ENCODE assay signal across 2 cellular contexts in genomic region chr2:135985826-135986393, GRCh38.
TF ChIP-seq lines count a peak whose summit lies in the region.

No MANE protein-coding gene starts in this region.

TF ChIP-seq in SK-N-SH, 30 proteins besides CTCF, POLR2A, EP300 and RAD21:
- TF ChIP-seq ZBTB33 (IDR thresholded peaks at IDR 0.05; ENCODE audit: borderline replicate concordance, low read depth): no peak

TF ChIP-seq in HepG2, 621 proteins besides CTCF, POLR2A, EP300 and RAD21 (continued from another document and continues in another):
- peak; percentile 25; the same call in 1 of the 2 replicates for TF ChIP-seq ZBTB2 (CRISPR knock-in tag; IDR thresholded peaks at IDR 0.05; ENCODE audit: low read depth)
- TF ChIP-seq FUBP1 (CRISPR knock-in tag; IDR thresholded peaks at IDR 0.05; ENCODE audit: borderline replicate concordance): no peak
- TF ChIP-seq ZNF382 (CRISPR knock-in tag; IDR thresholded peaks at IDR 0.05; ENCODE audit: borderline replicate concordance): no peak
- no peak for TF ChIP-seq NFIB (CRISPR knock-in tag; IDR thresholded peaks at IDR 0.05; ENCODE audit: borderline replicate concordance)
- 0 out of 4 replicates have a peak, but pooled peaks of 1 of the 2 experiments have one; percentile 2 for TF ChIP-seq MAFK (conservative IDR thresholded peaks at IDR 0.05 in 1 of 2, IDR thresholded peaks at IDR 0.05 in 1 of 2; ENCODE audit: low read length in 2 of 2)
- no peak for TF ChIP-seq KLF6 (CRISPR knock-in tag; IDR thresholded peaks at IDR 0.05)
- TF ChIP-seq HOXA7 (CRISPR knock-in tag; IDR thresholded peaks at IDR 0.05): peak; percentile 84
- TF ChIP-seq ZNF337 (CRISPR knock-in tag; IDR thresholded peaks at IDR 0.05; ENCODE audit: borderline replicate concordance, low read depth): 0 out of 2 replicates have a peak, but pooled peaks have one; percentile 27
- TF ChIP-seq SRSF9 (IDR thresholded peaks at IDR 0.05; ENCODE audit: borderline replicate concordance, insufficient read depth, low read depth, low read length, poor library complexity, severe bottlenecking): no peak
- no peak for TF ChIP-seq ZNF607 (CRISPR knock-in tag; IDR thresholded peaks at IDR 0.05; ENCODE audit: borderline replicate concordance)
- TF ChIP-seq ZNF687 (CRISPR knock-in tag; IDR thresholded peaks at IDR 0.05): peak; percentile 67
- peak; percentile 43; the same call in 1 of the 2 replicates for TF ChIP-seq IRF1 (CRISPR knock-in tag; IDR thresholded peaks at IDR 0.05; ENCODE audit: low read depth)
- no peak for TF ChIP-seq MTF2 (CRISPR knock-in tag; IDR thresholded peaks at IDR 0.05; ENCODE audit: borderline replicate concordance)
- TF ChIP-seq CREBL2 (CRISPR knock-in tag; IDR thresholded peaks at IDR 0.05; ENCODE audit: borderline replicate concordance): no peak
- no peak for TF ChIP-seq ZFP41 (CRISPR knock-in tag; IDR thresholded peaks at IDR 0.05; ENCODE audit: borderline replicate concordance)
- TF ChIP-seq TRAFD1 (CRISPR knock-in tag; IDR thresholded peaks at IDR 0.05; ENCODE audit: borderline replicate concordance): no peak
- TF ChIP-seq ZNF3 (CRISPR knock-in tag; IDR thresholded peaks at IDR 0.05): no peak; the same call in 1 of the 2 replicates
- TF ChIP-seq ZNF180 (CRISPR knock-in tag; IDR thresholded peaks at IDR 0.05; ENCODE audit: borderline replicate concordance, low read depth): 0 out of 2 replicates have a peak, but pooled peaks have one; percentile 0
- TF ChIP-seq SNAI1 (CRISPR knock-in tag; IDR thresholded peaks at IDR 0.05; ENCODE audit: borderline replicate concordance): 0 out of 2 replicates have a peak, but pooled peaks have one; percentile 1
- TF ChIP-seq MBNL3 (CRISPR knock-in tag; conservative IDR thresholded peaks at IDR 0.05): no peak
- TF ChIP-seq ZNF251 (CRISPR knock-in tag; IDR thresholded peaks at IDR 0.05): no peak
- peak; percentile 49 for TF ChIP-seq PRPF4 (IDR thresholded peaks at IDR 0.05; ENCODE audit: low read depth, low read length, poor library complexity, severe bottlenecking)
- TF ChIP-seq ZNF605 (CRISPR knock-in tag; IDR thresholded peaks at IDR 0.05): peak; percentile 11; the same call in 1 of the 2 replicates
- no peak for TF ChIP-seq CBX2 (IDR thresholded peaks at IDR 0.05; ENCODE audit: low read depth, low read length)
- TF ChIP-seq CBX2 (CRISPR knock-in tag; IDR thresholded peaks at IDR 0.05; ENCODE audit: low read depth): no peak
- no peak for TF ChIP-seq KDM5A (IDR thresholded peaks at IDR 0.05; ENCODE audit: borderline replicate concordance, low read length)
- no peak for TF ChIP-seq ZNF770 (CRISPR knock-in tag; IDR thresholded peaks at IDR 0.05)
- no peak for TF ChIP-seq MAF1 (CRISPR knock-in tag; IDR thresholded peaks at IDR 0.05; ENCODE audit: borderline replicate concordance)
- no peak; the same call in 1 of the 2 replicates for TF ChIP-seq ZNF160 (CRISPR knock-in tag; IDR thresholded peaks at IDR 0.05)
- TF ChIP-seq HOXD1 (CRISPR knock-in tag; IDR thresholded peaks at IDR 0.05): no peak
- TF ChIP-seq CREB3 (CRISPR knock-in tag; IDR thresholded peaks at IDR 0.05): no peak
- TF ChIP-seq ATF7-NPFF (CRISPR knock-in tag; IDR thresholded peaks at IDR 0.05; ENCODE audit: low read depth): no peak
- no peak for TF ChIP-seq ZNF790 (CRISPR knock-in tag; IDR thresholded peaks at IDR 0.05; ENCODE audit: borderline replicate concordance)
- TF ChIP-seq ZNF274 (CRISPR knock-in tag; IDR thresholded peaks at IDR 0.05): peak; percentile 3; the same call in 1 of the 2 replicates
- 0 out of 2 replicates have a peak, but pooled peaks have one; percentile 50 for TF ChIP-seq ZNF543 (CRISPR knock-in tag; IDR thresholded peaks at IDR 0.05)
- no peak for TF ChIP-seq KAT2B (IDR thresholded peaks at IDR 0.05; ENCODE audit: borderline replicate concordance, low read depth, low read length)
- TF ChIP-seq CERS6 (CRISPR knock-in tag; IDR thresholded peaks at IDR 0.05): no peak
